In the genomic region with DNA sequence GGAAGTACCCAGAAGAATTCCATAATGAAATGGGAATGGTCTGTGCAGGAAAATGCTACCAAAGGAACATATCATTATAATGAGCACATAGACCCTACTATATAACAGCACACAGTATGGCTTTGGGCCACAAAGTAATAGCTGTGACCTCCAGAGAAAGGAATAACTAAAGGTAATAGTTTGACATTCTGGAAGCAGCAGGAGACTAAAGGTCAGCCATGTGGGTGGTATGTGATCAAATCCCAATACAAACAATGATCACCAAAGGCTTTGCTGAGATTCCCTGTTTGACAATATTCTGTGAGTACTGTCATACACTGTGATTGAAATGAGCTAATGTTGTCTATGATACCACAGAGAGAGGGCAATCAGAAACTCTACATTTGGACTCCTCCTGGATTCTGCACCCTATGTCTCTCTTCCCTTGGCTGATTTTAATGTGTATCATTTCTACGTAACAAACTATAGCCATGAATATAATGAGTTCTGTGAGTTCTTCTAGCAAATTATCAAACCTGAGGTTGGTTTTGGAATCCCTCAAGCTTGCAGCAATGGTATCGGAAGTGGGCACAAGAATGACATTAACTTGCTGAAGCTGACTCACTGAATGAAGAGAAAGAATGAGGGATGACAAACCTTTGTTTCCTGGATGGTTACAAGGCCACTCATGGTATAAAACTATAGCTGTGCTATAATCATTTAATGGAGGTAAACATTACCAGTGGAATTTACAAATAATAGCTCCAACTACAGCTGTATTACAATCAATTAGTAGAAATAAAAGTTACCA, we compare ENCODE assay signal across 27 cellular contexts.
A peak's percentile ranks its signal among the peaks of the same experiment; 100 is the strongest.
DNase-seq lines count a peak whose midpoint lies in the region; FAIRE-seq and TF ChIP-seq lines count a peak whose summit lies in the region.
"Had no signal": no experiment of that assay in that cellular context is flagged by ENCODE, and none has a peak within 500 bp of the region (broad histone marks: within the 10 kb centered on the region; RNA-seq: fewer than 3 reads in every experiment).

No MANE protein-coding gene starts in this region.

- no peak overlapping the region for H2AFZ ChIP-seq in neural progenitor cell (replicated peaks)

- H3K27me3 ChIP-seq in neural progenitor cell = no peaks in the 10 kb centered on the region
- H3K27me3 ChIP-seq: cardiac muscle cell, dorsolateral prefrontal cortex, gastroesophageal sphincter, left lung, transverse colon had no signal

- H3K36me3 ChIP-seq in neural progenitor cell = no peaks in the 10 kb centered on the region
- H3K36me3 ChIP-seq: cardiac muscle cell, gastroesophageal sphincter, left lung, prostate gland, transverse colon had no signal

- H3K27ac ChIP-seq in neural progenitor cell = no peak overlapping the region
- H3K27ac ChIP-seq: cardiac muscle cell, dorsolateral prefrontal cortex, gastroesophageal sphincter, left lung, prostate gland, skin epidermis, transverse colon had no signal

- TF ChIP-seq POLR2A in GM12892 (IDR thresholded peaks at IDR 0.05; ENCODE audit: low read depth, low read length) = no peak

- no peaks in the 10 kb centered on the region for H3K9me3 ChIP-seq in neural progenitor cell (ENCODE audit: low read depth)
- H3K9me3 ChIP-seq: gastroesophageal sphincter, left lung, prostate gland, transverse colon had no signal

- H3K4me2 ChIP-seq in neural progenitor cell = no peak overlapping the region

- H3K4me3 Mint-ChIP-seq in neural progenitor cell = no peak overlapping the region
- H3K4me3 Mint-ChIP-seq: CD8-positive, alpha-beta T cell; neural crest cell; stimulated activated naive CD8-positive, alpha-beta T cell treated with anti-CD3 and anti-CD28 coated beads, Interleukin-15, Interleukin-2, amounts not matched to agents 100 ng/mL and 50 ng/mL, for 24 hours had no signal

- H3K4me1 Mint-ChIP-seq in neural progenitor cell = peaks cover 6% of the 10 kb centered on the region

- no peaks in the 10 kb centered on the region for H3F3A ChIP-seq in neural progenitor cell (ENCODE audit: low read depth)

- DNase-seq in GM12892 (ENCODE audit: insufficient read length) = no peak
- DNase-seq in RCC 7860 (ENCODE audit: low spot score) = peak; percentile 84
- peak; percentile 23 for DNase-seq in fibroblast of mammary gland (ENCODE audit: low read depth)
- peak; percentile 4 for DNase-seq in neural progenitor cell (ENCODE audit: low spot score)
- no peak for DNase-seq in effector CD4-positive, alpha-beta T cell
- DNase-seq in SHP77 treated with DMSO at 0.1 percent for 48 hours (lab: John Stamatoyannopoulos, UW) = no peak
- DNase-seq in DMS79 (lab: John Stamatoyannopoulos, UW) = no peak
- DNase-seq in NCI-H1436 treated with DMSO at 0.1 percent for 48 hours (lab: John Stamatoyannopoulos, UW) = no peak
- DNase-seq: activated CD4-positive, alpha-beta T cell treated with anti-CD3 and anti-CD28 coated beads, Interleukin-2, amount 50 U/mL, for 4 hours; activated effector memory CD4-positive, alpha-beta T cell treated with anti-CD3 and anti-CD28 coated beads, Interleukin-2, amount 50 U/mL, for 16 hours; CD8-positive, alpha-beta T cell; DMS53; dorsolateral prefrontal cortex; KG1; left lung; NCI-H1930; NCI-H2227 treated with DMSO at 0.1 percent for 48 hours; NCI-H774; SIG-M5; stimulated activated CD4-positive, alpha-beta T cell treated with anti-CD3 and anti-CD28 coated beads, Interleukin-2, amount 100 ng/mL, for 24 hours; transverse colon had no signal

- peaks cover 81% of the 10 kb centered on the region for H3K79me2 ChIP-seq in neural progenitor cell (ENCODE audit: low read depth)

- TF ChIP-seq CTCF in fibroblast of mammary gland (conservative IDR thresholded peaks at IDR 0.05; ENCODE audit: control insufficient read depth, insufficient read depth, low read depth, low read length) (no peak), neural progenitor cell (IDR thresholded peaks at IDR 0.05) (no peak)

- H3K4me1 ChIP-seq in neural progenitor cell = no peaks in the 10 kb centered on the region
- H3K4me1 ChIP-seq: prostate gland, transverse colon had no signal

- FAIRE-seq in GM12892 (lab: Jason Lieb, UNC) = peak; percentile 44
- peak; percentile 98 for FAIRE-seq in RCC 7860 (lab: Jason Lieb, UNC)

- no peak overlapping the region for H3K27ac Mint-ChIP-seq in neural progenitor cell
- H3K27ac Mint-ChIP-seq: CD8-positive, alpha-beta T cell; stimulated activated naive CD8-positive, alpha-beta T cell treated with anti-CD3 and anti-CD28 coated beads, Interleukin-15, Interleukin-2, amounts not matched to agents 100 ng/mL and 50 ng/mL, for 24 hours had no signal

- H3K9ac ChIP-seq in neural progenitor cell = no peak overlapping the region

- no peaks in the 10 kb centered on the region for H3K9me3 Mint-ChIP-seq in neural progenitor cell
- H3K9me3 Mint-ChIP-seq: CD8-positive, alpha-beta T cell; neural crest cell; stimulated activated naive CD8-positive, alpha-beta T cell treated with anti-CD3 and anti-CD28 coated beads, Interleukin-15, Interleukin-2, amounts not matched to agents 100 ng/mL and 50 ng/mL, for 24 hours had no signal

- no peaks in the 10 kb centered on the region for H3K27me3 Mint-ChIP-seq in neural progenitor cell (ENCODE audit: insufficient read depth, low read depth)
- H3K27me3 Mint-ChIP-seq: stimulated activated naive CD8-positive, alpha-beta T cell treated with anti-CD3 and anti-CD28 coated beads, Interleukin-15, Interleukin-2, amounts not matched to agents 100 ng/mL and 50 ng/mL, for 24 hours had no signal

- peaks cover 6% of the 10 kb centered on the region for H3K36me3 Mint-ChIP-seq in neural progenitor cell

- H4K20me1 ChIP-seq in neural progenitor cell (ENCODE audit: low read depth) = peaks cover 17% of the 10 kb centered on the region

- no peak overlapping the region for H3K4me3 ChIP-seq in fibroblast of mammary gland (ENCODE audit: control insufficient read depth, low read depth, low read length)
- no peak overlapping the region for H3K4me3 ChIP-seq in neural progenitor cell
- H3K4me3 ChIP-seq: cardiac muscle cell, dorsolateral prefrontal cortex, gastroesophageal sphincter, left lung, prostate gland, skin epidermis, transverse colon had no signal

Comparison
In these comparisons a context has a peak if more than half of its experiments do, and no peak if none do; other contexts are left out.
1. DNase-seq: peak in RCC 7860 (single experiment), fibroblast of mammary gland (single experiment) and neural progenitor cell (single experiment); none in GM12892 (single experiment), effector CD4-positive, alpha-beta T cell (single experiment), SHP77 treated with DMSO at 0.1 percent for 48 hours (single experiment), DMS79 (single experiment) and NCI-H1436 treated with DMSO at 0.1 percent for 48 hours (single experiment).